14 cellular contexts compared by ENCODE assay signal in genomic region chr17:40558300-40558584, GRCh38. TPM values are rescaled to one million over a fixed set of nuclear protein-coding genes. Genes with fewer than 3 reads are reported as not detected.
DNase-seq lines count a peak whose midpoint lies in the region; ATAC-seq and TF ChIP-seq lines count a peak whose summit lies in the region.
"Had no signal": no experiment of that assay in that cellular context is flagged by ENCODE, and none has a peak within 500 bp of the region (broad histone marks: within the 10 kb centered on the region; RNA-seq: fewer than 3 reads in every experiment).

No MANE protein-coding gene starts in this region.

- peak overlapping the region; percentile 84 for H2AFZ ChIP-seq in neuronal stem cell (ENCODE audit: low read length)

- H3K27ac ChIP-seq in left ventricle myocardium inferior (replicated peaks) (peak overlapping the region; percentile 92), neuronal stem cell (replicated peaks; ENCODE audit: low read length) (no peak overlapping the region), aorta (ENCODE audit: low read depth in 1 of 2, low read length in 2 of 2) (no peak overlapping the region)
- H3K27ac ChIP-seq: cardiac muscle cell had no signal

- no peak overlapping the region for H3K14ac ChIP-seq in neuronal stem cell (ENCODE audit: low read length)

- no peak overlapping the region for H3K18ac ChIP-seq in neuronal stem cell (ENCODE audit: low read length)

- no peak for ATAC-seq in Right ventricle myocardium superior (ENCODE audit: poor library complexity)
- no peak for ATAC-seq in aorta (ENCODE audit: low FRiP score)
- no peak for ATAC-seq in GM18498 (IDR thresholded peaks at IDR 0.05; ENCODE audit: unreplicated experiment)
- ATAC-seq in HG03378 (IDR thresholded peaks at IDR 0.05; ENCODE audit: unreplicated experiment): no peak
- ATAC-seq: HCT116 had no signal

- no peaks in the 10 kb centered on the region for H3K79me1 ChIP-seq in neuronal stem cell (ENCODE audit: low read depth, low read length)

- no peak overlapping the region for H2BK120ac ChIP-seq in neuronal stem cell (ENCODE audit: low read depth, low read length)

- no peak overlapping the region for H4K8ac ChIP-seq in neuronal stem cell (ENCODE audit: low read depth, low read length)

- H2BK5ac ChIP-seq in neuronal stem cell (ENCODE audit: low read length): no peak overlapping the region

- H3K4ac ChIP-seq in neuronal stem cell (ENCODE audit: low read length): no peak overlapping the region

- H3K27me3 ChIP-seq in left ventricle myocardium inferior (ENCODE audit: low read depth) (peaks cover 23% of the 10 kb centered on the region), adipocyte (replicated peaks; ENCODE audit: control insufficient read depth, insufficient read depth, low read length) (no peaks in the 10 kb centered on the region), neuronal stem cell (ENCODE audit: control insufficient read depth in 3 of 3, insufficient read depth in 3 of 3, low read depth in 1 of 3, low read length in 3 of 3) (no peaks in the 10 kb centered on the region), aorta (ENCODE audit: control insufficient read depth in 1 of 2, insufficient read depth in 2 of 2, low read length in 1 of 2) (no peaks in the 10 kb centered on the region)
- H3K27me3 ChIP-seq: cardiac muscle cell had no signal

- H3K36me3 ChIP-seq in left ventricle myocardium inferior (no peaks in the 10 kb centered on the region), adipocyte (ENCODE audit: control insufficient read depth, insufficient read depth, low read length, severe bottlenecking) (no peaks in the 10 kb centered on the region), neuronal stem cell (replicated peaks in 1 of 2; ENCODE audit: control insufficient read depth in 2 of 2, insufficient read depth in 2 of 2, low read length in 2 of 2) (no peaks in the 10 kb centered on the region), aorta (ENCODE audit: control insufficient read depth in 1 of 2, insufficient read depth in 2 of 2, low read length in 1 of 2) (no peaks in the 10 kb centered on the region)
- H3K36me3 ChIP-seq: cardiac muscle cell had no signal

- intact Hi-C loops in left ventricle myocardium inferior (cut with micrococcal nuclease): loop anchor here (5.0 kb wide), 1 partner anchor 116 kb away; the partner anchor contains the start of gene IGFBP4
- intact Hi-C loops in Right ventricle myocardium superior (cut with DNase I): loop anchor here (5.0 to 10.0 kb wide), 2 partner anchors 201 to 253 kb away; partner anchors contain the start of gene RARA
- intact Hi-C loops in aorta (cut with DNase I): no loop called here

- no peak overlapping the region for H4K91ac ChIP-seq in neuronal stem cell (ENCODE audit: low read depth, low read length, poor library complexity)

- WGBS in neuronal stem cell (ENCODE audit: extremely low coverage in 2 of 2, insufficient read length in 2 of 2, insufficient replicate concordance in 1 of 2), 2 donors: no CpG with 5 or more reads among the region's 7 CpGs
- WGBS in aorta, 2 donors: 91 to 93% methylated on average over 7 of the region's 7 CpGs

- H3K4me1 ChIP-seq in left ventricle myocardium inferior (peaks cover 79% of the 10 kb centered on the region), adipocyte (ENCODE audit: control insufficient read depth, insufficient read depth, low read length) (peaks cover 77% of the 10 kb centered on the region), neuronal stem cell (ENCODE audit: control insufficient read depth in 2 of 2, insufficient read depth in 1 of 2, low read depth in 1 of 2, low read length in 2 of 2) (peaks cover 15 to 25% of the 10 kb centered on the region in 2 donors), aorta (ENCODE audit: control insufficient read depth in 1 of 2, insufficient read depth in 2 of 2, low read length in 2 of 2) (no peaks in the 10 kb centered on the region)

- DNase-seq in left ventricle myocardium inferior: no peak
- DNase-seq in Right ventricle myocardium superior: no peak
- DNase-seq in adipocyte (ENCODE audit: low read depth): no peak
- DNase-seq in neuronal stem cell (ENCODE audit: low spot score): no peak
- DNase-seq in aorta: peak; percentile 16 to 33
- DNase-seq in NOMO-1 treated with DMSO at 0.1 percent for 48 hours (lab: John Stamatoyannopoulos, UW; ENCODE audit: unreplicated experiment): no peak
- DNase-seq: NCI-H526 had no signal

- H2AK5ac ChIP-seq in neuronal stem cell (ENCODE audit: low read depth, low read length): no peak overlapping the region

- H3K9ac ChIP-seq in adipocyte (ENCODE audit: low read length) (peak overlapping the region; percentile 91), neuronal stem cell (ENCODE audit: low read depth, low read length, poor library complexity) (no peak overlapping the region)

- H3K4me3 ChIP-seq in left ventricle myocardium inferior (no peak overlapping the region), adipocyte (ENCODE audit: low read length) (peak overlapping the region; percentile 78), neuronal stem cell (ENCODE audit: low read length in 2 of 2) (no peak overlapping the region), aorta (ENCODE audit: low read length in 2 of 2) (no peak overlapping the region)
- H3K4me3 ChIP-seq: cardiac muscle cell had no signal

- H3K4me2 ChIP-seq in neuronal stem cell (ENCODE audit: insufficient read depth, low read length, poor library complexity, severe bottlenecking): no peak overlapping the region

- no peak overlapping the region for H2BK12ac ChIP-seq in neuronal stem cell (ENCODE audit: low read length)

- no peak overlapping the region for H3K23ac ChIP-seq in neuronal stem cell (ENCODE audit: low read depth, low read length, poor library complexity)

- TF ChIP-seq CTCF in left ventricle myocardium inferior (IDR thresholded peaks at IDR 0.05; ENCODE audit: borderline replicate concordance): no peak

- H2BK15ac ChIP-seq in neuronal stem cell (ENCODE audit: low read length): no peak overlapping the region

- H3K9me3 ChIP-seq in left ventricle myocardium inferior (replicated peaks): no peaks in the 10 kb centered on the region
- H3K9me3 ChIP-seq in adipocyte (ENCODE audit: control insufficient read depth, low read length): no peaks in the 10 kb centered on the region
- no peaks in the 10 kb centered on the region for H3K9me3 ChIP-seq in neuronal stem cell (replicated peaks in 1 of 2; ENCODE audit: control insufficient read depth in 2 of 2, insufficient read depth in 1 of 2, low read depth in 1 of 2, low read length in 2 of 2)
- H3K9me3 ChIP-seq in aorta (ENCODE audit: control insufficient read depth, low read length): no peaks in the 10 kb centered on the region

RNA-seq across cellular contexts. Expression of gene CCR7, which starts 7.0 kb away (rescaled TPM):
- total RNA-seq in left ventricle myocardium inferior (not detected), Right ventricle myocardium superior (not detected), aorta (under 1 TPM; 0.62 to 0.84 TPM)
- polyA plus RNA-seq in neuronal stem cell (2013, experiment 1 of 2): 0.10 TPM
- polyA plus RNA-seq in neuronal stem cell (2013, experiment 2 of 2): 0.06 TPM
- polyA plus RNA-seq in aorta: under 1 TPM; 0.08 to 0.13 TPM
- total RNA-seq: cardiac muscle cell, LHCN-M2, renal cortical epithelial cell, SK-MEL-5 had no signal
- polyA plus RNA-seq: cardiac muscle cell had no signal

RNA-seq across cellular contexts. Expression of gene TNS4, which starts 56.8 kb away (rescaled TPM):
- not detected for total RNA-seq in left ventricle myocardium inferior
- not detected for total RNA-seq in Right ventricle myocardium superior
- not detected for polyA plus RNA-seq in neuronal stem cell (2013, experiment 1 of 2)
- not detected for polyA plus RNA-seq in neuronal stem cell (2013, experiment 2 of 2)
- total RNA-seq in aorta: under 1 TPM in 1 of 2 donors, not detected in 1; 0.39 TPM
- polyA plus RNA-seq in aorta: under 1 TPM in 1 of 2 donors, not detected in 1; 0.05 TPM
- total RNA-seq: cardiac muscle cell, LHCN-M2, SK-MEL-5 had no signal
- polyA plus RNA-seq: cardiac muscle cell had no signal

Comparison
In these comparisons a context has a peak if more than half of its experiments do, and no peak if none do; other contexts are left out.
1. DNase-seq: peak in aorta (2 of 2); none in left ventricle myocardium inferior (single experiment), Right ventricle myocardium superior (single experiment), adipocyte (single experiment), neuronal stem cell (single experiment) and NOMO-1 treated with DMSO at 0.1 percent for 48 hours (single experiment).
2. intact Hi-C loops: an anchor here in left ventricle myocardium inferior (5.0 kb wide) and Right ventricle myocardium superior (5.0 to 10.0 kb wide); none called in aorta.